Comparison of ENCODE assay signal across 11 cellular contexts in genomic region chr10:32982293-32982709, GRCh38. TPM values are rescaled to one million over a fixed set of nuclear protein-coding genes. Genes with fewer than 3 reads are reported as not detected.
DNase-seq lines count a peak whose midpoint lies in the region; ATAC-seq and TF ChIP-seq lines count a peak whose summit lies in the region.
"Had no signal": no experiment of that assay in that cellular context is flagged by ENCODE, and none has a peak within 500 bp of the region (broad histone marks: within the 10 kb centered on the region; RNA-seq: fewer than 3 reads in every experiment).

No MANE protein-coding gene starts in this region.

- no peak overlapping the region for H3K4me2 ChIP-seq in neuronal stem cell (ENCODE audit: insufficient read depth, low read length, poor library complexity, severe bottlenecking)

- H3K27ac ChIP-seq in RWPE2 (ENCODE audit: poor library complexity, severe bottlenecking): peak overlapping the region; percentile 98
- H3K27ac ChIP-seq in esophagus muscularis mucosa (replicated peaks in 1 of 4): peak overlapping the region; percentile 94 to 98 (median 95)
- no peak overlapping the region for H3K27ac ChIP-seq in neuronal stem cell (replicated peaks; ENCODE audit: low read length)

- H4K8ac ChIP-seq in neuronal stem cell (ENCODE audit: low read depth, low read length): no peak overlapping the region

- H3K14ac ChIP-seq in neuronal stem cell (ENCODE audit: low read length): no peak overlapping the region

- H4K91ac ChIP-seq in neuronal stem cell (ENCODE audit: low read depth, low read length, poor library complexity): no peak overlapping the region

- H3K9me3 ChIP-seq in Caco-2 (no peaks in the 10 kb centered on the region), RWPE2 (ENCODE audit: severe bottlenecking) (no peaks in the 10 kb centered on the region), esophagus muscularis mucosa (no peaks in the 10 kb centered on the region), neuronal stem cell (replicated peaks in 1 of 2; ENCODE audit: control insufficient read depth in 2 of 2, insufficient read depth in 1 of 2, low read depth in 1 of 2, low read length in 2 of 2) (no peaks in the 10 kb centered on the region)

- TF ChIP-seq POLR2A in esophagus muscularis mucosa (IDR thresholded peaks at IDR 0.05; ENCODE audit: low read depth): no peak

- peak overlapping the region; percentile 52 for H2AFZ ChIP-seq in neuronal stem cell (ENCODE audit: low read length)

- BruUV-seq in Caco-2 (replicated peaks; lab: Mats Ljungman, UMichigan): no TSS peak

- no peak overlapping the region for H3K18ac ChIP-seq in neuronal stem cell (ENCODE audit: low read length)

- H3K9ac ChIP-seq in neuronal stem cell (ENCODE audit: low read depth, low read length, poor library complexity): no peak overlapping the region

- H3K36me3 ChIP-seq in Caco-2 (ENCODE audit: control insufficient read depth, insufficient read depth, low read length): no peaks in the 10 kb centered on the region
- H3K36me3 ChIP-seq in RWPE2 (ENCODE audit: low read depth): no peaks in the 10 kb centered on the region
- H3K36me3 ChIP-seq in esophagus muscularis mucosa: no peaks in the 10 kb centered on the region
- H3K36me3 ChIP-seq in neuronal stem cell (replicated peaks in 1 of 2; ENCODE audit: control insufficient read depth in 2 of 2, insufficient read depth in 2 of 2, low read length in 2 of 2): no peaks in the 10 kb centered on the region

- 81% methylated on average over 9 of the region's 9 CpGs for WGBS in esophagus muscularis mucosa
- WGBS in neuronal stem cell (ENCODE audit: extremely low coverage in 2 of 2, insufficient read length in 2 of 2, insufficient replicate concordance in 1 of 2), 2 donors: no CpG with 5 or more reads among the region's 9 CpGs

- H3K4me3 Mint-ChIP-seq in Caco-2 (ENCODE audit: unreplicated experiment): no peak overlapping the region

- no peaks in the 10 kb centered on the region for H3K9me3 Mint-ChIP-seq in Caco-2 (ENCODE audit: unreplicated experiment)

- peaks cover 42% of the 10 kb centered on the region for H3K4me1 ChIP-seq in Caco-2
- peaks cover 55% of the 10 kb centered on the region for H3K4me1 ChIP-seq in RWPE2 (ENCODE audit: insufficient read depth, poor library complexity, severe bottlenecking)
- peaks cover 32 to 43% (median 39%) of the 10 kb centered on the region in 4 donors for H3K4me1 ChIP-seq in esophagus muscularis mucosa
- H3K4me1 ChIP-seq in neuronal stem cell (ENCODE audit: control insufficient read depth in 2 of 2, insufficient read depth in 1 of 2, low read depth in 1 of 2, low read length in 2 of 2): peaks cover 2 to 30% of the 10 kb centered on the region in 2 donors

- peaks cover 13% of the 10 kb centered on the region for H3K36me3 Mint-ChIP-seq in Caco-2 (ENCODE audit: insufficient read depth, unreplicated experiment)

- no peak overlapping the region for H3K4ac ChIP-seq in neuronal stem cell (ENCODE audit: low read length)

- H3K4me3 ChIP-seq in Caco-2 (ENCODE audit: low read depth, low read length) (no peak overlapping the region), RWPE2 (ENCODE audit: severe bottlenecking) (no peak overlapping the region), esophagus muscularis mucosa (no peak overlapping the region), neuronal stem cell (ENCODE audit: low read length in 2 of 2) (no peak overlapping the region)

- TF ChIP-seq CTCF in Caco-2 (IDR thresholded peaks at IDR 0.05; ENCODE audit: insufficient read depth in 1 of 2, low read depth in 1 of 2, low read length in 1 of 2, severe bottlenecking in 1 of 2, unreplicated experiment in 1 of 2): no peak
- TF ChIP-seq CTCF in RWPE2 (IDR thresholded peaks at IDR 0.05; ENCODE audit: poor library complexity, severe bottlenecking): no peak
- TF ChIP-seq CTCF in esophagus muscularis mucosa (IDR thresholded peaks at IDR 0.05): no peak

- H2BK15ac ChIP-seq in neuronal stem cell (ENCODE audit: low read length): no peak overlapping the region

- no peak overlapping the region for H2BK5ac ChIP-seq in neuronal stem cell (ENCODE audit: low read length)

- no peak overlapping the region for H2AK5ac ChIP-seq in neuronal stem cell (ENCODE audit: low read depth, low read length)

- ATAC-seq in RWPE2 (ENCODE audit: low read depth) (peak; percentile 10; the same call in 2 of the 3 replicates), GM19351 (IDR thresholded peaks at IDR 0.05; ENCODE audit: unreplicated experiment) (no peak)

- no peak for TF ChIP-seq EP300 in esophagus muscularis mucosa (IDR thresholded peaks at IDR 0.05)

- H3K23ac ChIP-seq in neuronal stem cell (ENCODE audit: low read depth, low read length, poor library complexity): no peak overlapping the region

- H3K27me3 Mint-ChIP-seq in Caco-2 (ENCODE audit: insufficient read depth, unreplicated experiment): no peaks in the 10 kb centered on the region

- intact Hi-C loops in Caco-2 (cut with micrococcal nuclease; ENCODE audit: unreplicated experiment) (no loop called here), esophagus muscularis mucosa (cut with DNase I) (no loop called here)

- DNase-seq in Caco-2 (no peak), RWPE2 (ENCODE audit: low spot score) (no peak), esophagus muscularis mucosa (ENCODE audit: extremely low spot score) (no peak), neuronal stem cell (ENCODE audit: low spot score) (no peak), NCI-H345 treated with DMSO at 0.1 percent for 48 hours (lab: John Stamatoyannopoulos, UW; ENCODE audit: unreplicated experiment) (no peak), COLO829 (ENCODE audit: low spot score) (no peak), putamen (ENCODE audit: low spot score) (no peak)
- DNase-seq: H7, hippocampal formation, NCI-H1694 treated with DMSO at 0.1 percent for 48 hours had no signal

- no peaks in the 10 kb centered on the region for H3K27me3 ChIP-seq in Caco-2 (replicated peaks; ENCODE audit: control insufficient read depth, insufficient read depth, low read length)
- H3K27me3 ChIP-seq in RWPE2 (ENCODE audit: insufficient read depth, poor library complexity, severe bottlenecking): no peaks in the 10 kb centered on the region
- H3K27me3 ChIP-seq in esophagus muscularis mucosa: no peaks in the 10 kb centered on the region
- no peaks in the 10 kb centered on the region for H3K27me3 ChIP-seq in neuronal stem cell (ENCODE audit: control insufficient read depth in 3 of 3, insufficient read depth in 3 of 3, low read depth in 1 of 3, low read length in 3 of 3)

- H2BK120ac ChIP-seq in neuronal stem cell (ENCODE audit: low read depth, low read length): no peak overlapping the region

- H3K79me1 ChIP-seq in neuronal stem cell (ENCODE audit: low read depth, low read length): no peaks in the 10 kb centered on the region

- H3K4me1 Mint-ChIP-seq in Caco-2 (ENCODE audit: low read depth, unreplicated experiment): peaks cover 27% of the 10 kb centered on the region

- POLR2A ChIA-PET in Caco-2 (lab: Charles Lee): no interaction called here

- H3K27ac Mint-ChIP-seq in Caco-2 (ENCODE audit: unreplicated experiment): peak overlapping the region; percentile 97

- CTCF ChIA-PET in Caco-2 (lab: Charles Lee): no interaction called here

- H2BK12ac ChIP-seq in neuronal stem cell (ENCODE audit: low read length): no peak overlapping the region

RNA-seq across cellular contexts. Expression of gene ITGB1, which starts 24.3 kb away (rescaled TPM):
- 404 and 474 TPM in 2 replicates for total RNA-seq in Caco-2 (2022)
- total RNA-seq in esophagus muscularis mucosa: 1,000 to 10,000 TPM; 1,385 to 1,873 (median 1,661) TPM
- 178 TPM for polyA plus RNA-seq in neuronal stem cell (2013, experiment 1 of 2)
- polyA plus RNA-seq in neuronal stem cell (2013, experiment 2 of 2): 189 TPM
